Comparison of ENCODE assay signal across 27 cellular contexts in genomic region chrX:115970718-115971117, GRCh38.
"Had no signal": no experiment of that assay in that cellular context is flagged by ENCODE, and none has a peak within 500 bp of the region (broad histone marks: within the 10 kb centered on the region; RNA-seq: fewer than 3 reads in every experiment).

No MANE protein-coding gene starts in this region.

- H3K4me3 Mint-ChIP-seq: activated CD4-positive, alpha-beta T cell treated with anti-CD3 and anti-CD28 coated beads for 36 hours; activated CD8-positive, alpha-beta T cell treated with anti-CD3 and anti-CD28 coated beads for 36 hours; activated naive CD8-positive, alpha-beta T cell treated with anti-CD3 and anti-CD28 coated beads, Interleukin-2, amount 10 ng/mL, durations not matched to agents 7 days and 5 days had no signal

- H3K9me3 ChIP-seq: adrenal gland, MG63 had no signal

- DNase-seq: activated CD4-positive, alpha-beta T cell treated with anti-CD3 and anti-CD28 coated beads for 36 hours; activated CD8-positive, alpha-beta memory T cell treated with anti-CD3 and anti-CD28 coated beads, Interleukin-2, amount 50 U/mL, for 48 hours; activated CD8-positive, alpha-beta T cell treated with anti-CD3 and anti-CD28 coated beads for 36 hours; activated naive CD4-positive, alpha-beta T cell treated with anti-CD3 and anti-CD28 coated beads, Interleukin-2, amount 50 U/mL, for 16 hours; activated naive CD8-positive, alpha-beta T cell treated with anti-CD3 and anti-CD28 coated beads, Interleukin-2, amount 10 ng/mL, durations not matched to agents 7 days and 5 days; activated T-cell treated with anti-CD3 and anti-CD28 coated beads, Interleukin-2, amount 50 U/mL, for 1 hour; adrenal gland; anterior cingulate cortex; central memory CD4-positive, alpha-beta T cell; MG63; MV-4-11; NCI-H1092 treated with DMSO at 0.1 percent for 48 hours; NCI-H1417 treated with DMSO at 0.1 percent for 48 hours; NCI-H1694; NCI-H2029 treated with DMSO at 0.1 percent for 48 hours; NCI-H345; NCI-H510A; NCI-H526 treated with DMSO at 0.1 percent for 48 hours; NCI-H82; OCI-M1; RPMI8226; T-helper 1 cell had no signal

- H3K27ac Mint-ChIP-seq: activated CD4-positive, alpha-beta T cell treated with anti-CD3 and anti-CD28 coated beads for 36 hours; activated CD8-positive, alpha-beta T cell treated with anti-CD3 and anti-CD28 coated beads for 36 hours; activated naive CD8-positive, alpha-beta T cell treated with anti-CD3 and anti-CD28 coated beads, Interleukin-2, amount 10 ng/mL, durations not matched to agents 7 days and 5 days had no signal

- H3K27me3 ChIP-seq: MG63 had no signal

- H3K4me1 ChIP-seq: adrenal gland had no signal

- H3K27ac ChIP-seq: adrenal gland, SK-N-MC, VCaP had no signal

- H3K36me3 Mint-ChIP-seq: activated naive CD8-positive, alpha-beta T cell treated with anti-CD3 and anti-CD28 coated beads, Interleukin-2, amount 10 ng/mL, durations not matched to agents 7 days and 5 days had no signal

- FAIRE-seq: bronchial epithelial cell had no signal

- H3K4me3 ChIP-seq: adrenal gland, MG63, SK-N-MC had no signal

- H3K4me1 Mint-ChIP-seq: activated CD4-positive, alpha-beta T cell treated with anti-CD3 and anti-CD28 coated beads for 36 hours; activated naive CD8-positive, alpha-beta T cell treated with anti-CD3 and anti-CD28 coated beads, Interleukin-2, amount 10 ng/mL, durations not matched to agents 7 days and 5 days had no signal

- ATAC-seq: activated CD4-positive, alpha-beta T cell treated with anti-CD3 and anti-CD28 coated beads for 36 hours; activated CD8-positive, alpha-beta T cell treated with anti-CD3 and anti-CD28 coated beads for 36 hours; Panc1; Right ventricle myocardium inferior had no signal

- H3K27me3 Mint-ChIP-seq: activated naive CD8-positive, alpha-beta T cell treated with anti-CD3 and anti-CD28 coated beads, Interleukin-2, amount 10 ng/mL, durations not matched to agents 7 days and 5 days had no signal

- H3K36me3 ChIP-seq: adrenal gland, MG63 had no signal
